ENCODE assay signal across 9 cellular contexts in the genomic region with DNA sequence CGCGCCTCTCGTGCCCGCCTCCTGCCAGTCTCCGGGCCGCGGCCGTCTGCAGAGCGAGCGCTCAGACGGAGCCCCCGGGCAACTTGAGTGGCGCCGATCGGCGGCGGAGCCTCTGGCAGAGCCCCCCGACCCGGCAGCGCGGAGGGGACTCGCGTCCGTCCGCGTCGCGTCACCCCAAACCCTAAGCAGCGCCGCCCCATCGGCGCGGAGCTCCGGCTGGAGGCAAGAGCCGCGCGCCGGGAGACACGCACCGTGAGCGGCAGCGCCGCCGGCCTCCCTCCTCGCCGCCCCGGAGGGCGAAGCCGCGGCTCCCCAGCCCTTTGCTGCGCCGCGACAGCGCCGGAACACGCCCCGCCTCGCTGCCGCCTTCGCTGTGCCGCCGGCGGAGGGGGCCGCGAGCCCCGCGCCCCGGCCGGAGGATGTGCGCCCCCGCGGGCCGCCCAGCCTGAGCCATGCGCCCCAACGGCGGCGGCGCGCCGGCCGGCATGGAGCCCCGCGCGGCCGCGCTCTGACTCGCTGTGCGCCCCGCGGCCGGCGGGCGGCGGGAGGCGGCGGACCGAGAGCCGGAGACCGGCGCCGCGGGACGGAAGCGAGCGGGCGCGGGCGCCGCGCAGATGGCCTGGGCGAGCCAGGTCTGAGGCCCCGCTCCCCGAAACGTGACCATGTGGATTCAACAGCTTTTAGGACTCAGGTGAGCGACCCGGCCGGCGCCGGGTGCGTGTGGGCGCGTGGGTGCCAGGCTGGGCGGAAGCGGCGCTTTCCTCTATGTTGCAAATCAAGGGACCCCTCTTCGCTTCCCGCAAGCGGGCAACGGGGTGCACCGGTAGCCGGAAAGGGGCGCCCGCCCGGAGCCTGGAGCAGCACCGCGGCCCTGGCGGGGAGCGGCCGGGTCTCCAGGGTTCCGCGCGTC. TPM values are rescaled to one million over a fixed set of nuclear protein-coding genes. Genes with fewer than 3 reads are reported as not detected.
DNase-seq lines count a peak whose midpoint lies in the region; ATAC-seq, FAIRE-seq and TF ChIP-seq lines count a peak whose summit lies in the region.
"Had no signal": no experiment of that assay in that cellular context is flagged by ENCODE, and none has a peak within 500 bp of the region (broad histone marks: within the 10 kb centered on the region; RNA-seq: fewer than 3 reads in every experiment).

No MANE protein-coding gene starts in this region.

- H3K36me3 ChIP-seq in bronchial epithelial cell (ENCODE audit: control insufficient read depth, insufficient read depth, low read length): no peaks in the 10 kb centered on the region

- no peak overlapping the region for H3K27ac Mint-ChIP-seq in nephron
- H3K27ac Mint-ChIP-seq in stimulated activated memory B cell treated with anti-CD40 and anti-IgM and Interleukin-4, amounts not matched to agents 10 μg/mL and 1 μg/mL and 100 μg/mL, for 72 hours: no peak overlapping the region

- no peak for ATAC-seq in A549
- no peak for ATAC-seq in GM21529 (IDR thresholded peaks at IDR 0.05; ENCODE audit: unreplicated experiment)
- no peak for ATAC-seq in stimulated activated memory B cell treated with anti-CD40 and anti-IgM and Interleukin-4, amounts not matched to agents 10 μg/mL and 1 μg/mL and 100 μg/mL, for 72 hours
- no peak for ATAC-seq in GM21526 (IDR thresholded peaks at IDR 0.05; ENCODE audit: low FRiP score, unreplicated experiment)

- peak overlapping the region; percentile 98 for H3K4me2 ChIP-seq in A549

- H3K36me3 Mint-ChIP-seq in nephron (ENCODE audit: low read depth): no peaks in the 10 kb centered on the region
- H3K36me3 Mint-ChIP-seq in stimulated activated memory B cell treated with anti-CD40 and anti-IgM and Interleukin-4, amounts not matched to agents 10 μg/mL and 1 μg/mL and 100 μg/mL, for 72 hours: no peaks in the 10 kb centered on the region

- no peak for DNase-seq in A549 (ENCODE audit: low read depth in 1 of 2, low spot score in 1 of 2)
- peak; percentile 51 for DNase-seq in GM13977 (ENCODE audit: low spot score)
- DNase-seq in bronchial epithelial cell (ENCODE audit: low read depth): no peak
- DNase-seq in GM10248 (ENCODE audit: extremely low spot score): no peak

- peak overlapping the region in 2 of 3 experiments; percentile 35 to 47 for H3K4me3 Mint-ChIP-seq in nephron
- no peak overlapping the region for H3K4me3 Mint-ChIP-seq in stimulated activated memory B cell treated with anti-CD40 and anti-IgM and Interleukin-4, amounts not matched to agents 10 μg/mL and 1 μg/mL and 100 μg/mL, for 72 hours

- TF ChIP-seq POLR2A in A549 (IDR thresholded peaks at IDR 0.05; ENCODE audit: low read length): no peak

- FAIRE-seq in A549 (lab: Jason Lieb, UNC): no peak
- FAIRE-seq in bronchial epithelial cell (lab: Jason Lieb, UNC): no peak

- no peak for TF ChIP-seq RAD21 in A549 (conservative IDR thresholded peaks at IDR 0.05 in 1 of 2, IDR thresholded peaks at IDR 0.05 in 1 of 2)

- TF ChIP-seq EP300 in A549 (IDR thresholded peaks at IDR 0.05): no peak

- H3K4me3 ChIP-seq in A549 (peak overlapping the region; percentile 45), bronchial epithelial cell (ENCODE audit: low read depth, low read length) (peak overlapping the region; percentile 5)

- no peaks in the 10 kb centered on the region for H3K9me3 ChIP-seq in A549

- POLR2A ChIA-PET in A549 (lab: Yijun Ruan, JAX): no interaction called here
- POLR2A ChIA-PET in GM10248 (lab: Yijun Ruan, JAX): no interaction called here

- H3K27ac ChIP-seq in A549: peak overlapping the region; percentile 66 to 83; a peak in 5 of 6 replicates

- 84% methylated on average over 14 of the region's 142 CpGs for WGBS in A549 (ENCODE audit: missing lambda C conversion rate)

- no peaks in the 10 kb centered on the region for H3K9me3 Mint-ChIP-seq in nephron
- no peaks in the 10 kb centered on the region for H3K9me3 Mint-ChIP-seq in stimulated activated memory B cell treated with anti-CD40 and anti-IgM and Interleukin-4, amounts not matched to agents 10 μg/mL and 1 μg/mL and 100 μg/mL, for 72 hours

- peaks cover 25% of the 10 kb centered on the region for H3K27me3 ChIP-seq in bronchial epithelial cell (ENCODE audit: control insufficient read depth, insufficient read depth, low read length)

- peaks cover 39% of the 10 kb centered on the region for H3K4me1 Mint-ChIP-seq in nephron
- peaks cover 12% of the 10 kb centered on the region for H3K4me1 Mint-ChIP-seq in stimulated activated memory B cell treated with anti-CD40 and anti-IgM and Interleukin-4, amounts not matched to agents 10 μg/mL and 1 μg/mL and 100 μg/mL, for 72 hours

- H3K4me1 ChIP-seq in A549: peaks cover 25% of the 10 kb centered on the region

- peaks cover 59% of the 10 kb centered on the region for H3K27me3 Mint-ChIP-seq in nephron (ENCODE audit: low read depth)
- peaks cover 50% of the 10 kb centered on the region for H3K27me3 Mint-ChIP-seq in stimulated activated memory B cell treated with anti-CD40 and anti-IgM and Interleukin-4, amounts not matched to agents 10 μg/mL and 1 μg/mL and 100 μg/mL, for 72 hours

- in situ Hi-C loops in GM13977 (cut with MboI; ENCODE audit: low pct_unique_long_range_greater_than_20kb, low sequenced_read_pairs, unreplicated experiment): no loop called here

- CTCF ChIA-PET in A549 (lab: Yijun Ruan, JAX): interaction anchor here (0.8 to 2.7 kb wide), 3 partner anchors 10 to 1090 kb away, joined by 3 to 14 read pairs (median 7); no protein-coding TSS in a partner anchor
- CTCF ChIA-PET in GM10248 (lab: Yijun Ruan, JAX): no interaction called here

- TF ChIP-seq CTCF in A549 (IDR thresholded peaks at IDR 0.05) (no peak), GM13977 (IDR thresholded peaks at IDR 0.05; ENCODE audit: extremely low read depth, insufficient read depth, missing control alignments) (no peak), bronchial epithelial cell (IDR thresholded peaks at IDR 0.05; ENCODE audit: insufficient read depth, low read length, severe bottlenecking) (no peak), nephron (IDR thresholded peaks at IDR 0.05; ENCODE audit: unreplicated experiment in 3 of 3) (no peak), GM10248 (IDR thresholded peaks at IDR 0.05; ENCODE audit: control extremely low read depth, extremely low read depth, low read depth, missing control alignments) (no peak)

TF ChIP-seq in A549, 52 proteins besides CTCF, POLR2A, EP300 and RAD21:
- TF ChIP-seq CHD4 (IDR thresholded peaks at IDR 0.05; ENCODE audit: borderline replicate concordance) (no peak), ZSCAN20 (CRISPR knock-in tag; IDR thresholded peaks at IDR 0.05) (no peak), TP53 (CRISPR knock-in tag; IDR thresholded peaks at IDR 0.05) (no peak), EHF (CRISPR knock-in tag; IDR thresholded peaks at IDR 0.05) (no peak), POLR2AphosphoS2 (conservative IDR thresholded peaks at IDR 0.05; ENCODE audit: low read length) (no peak), REST (IDR thresholded peaks at IDR 0.05) (no peak), CBX8 (IDR thresholded peaks at IDR 0.05) (no peak), HMGXB4 (CRISPR knock-in tag; IDR thresholded peaks at IDR 0.05; ENCODE audit: borderline replicate concordance) (no peak), ZNF302 (CRISPR knock-in tag; IDR thresholded peaks at IDR 0.05) (no peak), HES2 (IDR thresholded peaks at IDR 0.05) (no peak), NPAS2 (CRISPR knock-in tag; IDR thresholded peaks at IDR 0.05; ENCODE audit: borderline replicate concordance) (no peak), FOSB (CRISPR knock-in tag; IDR thresholded peaks at IDR 0.05) (no peak)

RNA-seq across cellular contexts. Expression of gene AJAP1, which starts 0.6 kb away (rescaled TPM):
- polyA plus RNA-seq in A549 (2011; rRNA removed) (not detected in 2 replicates), A549 (2017; fragmentation: RNase III; extraction: RNeasy Plus Mini Kit Qiagen cat#74134 plus additional on column Dnase treatment) (not detected in 3 replicates)
- not detected in 2 replicates for polyA plus RNA-seq in A549 (2012; cell fraction: cytosol; rRNA removed)
- not detected in 2 replicates for polyA plus RNA-seq in A549 (2012; cell fraction: nucleus; rRNA removed)
- polyA minus RNA-seq in A549 (2011; rRNA and poly(A)+ RNA removed): not detected in 2 replicates
- total RNA-seq in bronchial epithelial cell: 0.13 and 0.26 TPM in 2 replicates
- total RNA-seq: M059J had no signal
